10 cellular contexts compared by ENCODE assay signal in genomic region chr1:229440821-229441537, GRCh38. TPM values are rescaled to one million over a fixed set of nuclear protein-coding genes. Genes with fewer than 3 reads are reported as not detected.
DNase-seq lines count a peak whose midpoint lies in the region; ATAC-seq and TF ChIP-seq lines count a peak whose summit lies in the region.
"Had no signal": no experiment of that assay in that cellular context is flagged by ENCODE, and none has a peak within 500 bp of the region (broad histone marks: within the 10 kb centered on the region; RNA-seq: fewer than 3 reads in every experiment).

No MANE protein-coding gene starts in this region.

- H3K4me1 Mint-ChIP-seq in CD4-positive, alpha-beta memory T cell: peaks cover 0 to 1% (median 0%) of the 10 kb centered on the region in 4 donors
- H3K4me1 Mint-ChIP-seq: neural crest cell had no signal

- no peak overlapping the region for H3K4me3 Mint-ChIP-seq in CD4-positive, alpha-beta memory T cell
- H3K4me3 Mint-ChIP-seq: neural crest cell had no signal

- no peak overlapping the region for H3K27ac ChIP-seq in spleen
- no peak overlapping the region for H3K27ac ChIP-seq in CD4-positive, alpha-beta memory T cell (ENCODE audit: low read depth, low read length)

- peak; percentile 97 for ATAC-seq in GM18867 (IDR thresholded peaks at IDR 0.05; ENCODE audit: unreplicated experiment)
- peak; percentile 93 for ATAC-seq in HG02610 (IDR thresholded peaks at IDR 0.05; ENCODE audit: unreplicated experiment)
- peak; percentile 64 for ATAC-seq in SK-N-SH treated with all-trans-retinoic acid at 6 μM for 48 hours

- peaks cover 3% of the 10 kb centered on the region in 2 donors for H3K27me3 Mint-ChIP-seq in CD4-positive, alpha-beta memory T cell

- DNase-seq in kidney tubule cell (ENCODE audit: low spot score): peak; percentile 54
- DNase-seq in NCI-H2227 (lab: John Stamatoyannopoulos, UW; ENCODE audit: unreplicated experiment): no peak
- no peak for DNase-seq in NCI-H1694 treated with DMSO at 0.1 percent for 48 hours (lab: John Stamatoyannopoulos, UW)
- no peak for DNase-seq in spleen
- DNase-seq in CD4-positive, alpha-beta memory T cell: no peak

- no peaks in the 10 kb centered on the region for H3K4me1 ChIP-seq in spleen
- H3K4me1 ChIP-seq in CD4-positive, alpha-beta memory T cell (ENCODE audit: insufficient read depth, low read length): no peaks in the 10 kb centered on the region

- POLR2A ChIA-PET in CD4-positive, alpha-beta memory T cell (lab: Charles Lee; ENCODE audit: partially characterized antibody): no interaction called here

- TF ChIP-seq CTCF in spleen (IDR thresholded peaks at IDR 0.05 in 8 of 11, conservative IDR thresholded peaks at IDR 0.05 in 3 of 11): no peak

- peaks cover 0 to 3% (median 0%) of the 10 kb centered on the region in 8 donors for H3K9me3 Mint-ChIP-seq in CD4-positive, alpha-beta memory T cell
- H3K9me3 Mint-ChIP-seq: neural crest cell had no signal

- H3K36me3 ChIP-seq in spleen: peaks cover 2 to 76% (median 43%) of the 10 kb centered on the region in 6 donors
- peaks cover 12% of the 10 kb centered on the region for H3K36me3 ChIP-seq in CD4-positive, alpha-beta memory T cell (ENCODE audit: insufficient read depth, low read length)

- H3K27ac Mint-ChIP-seq in CD4-positive, alpha-beta memory T cell: peak overlapping the region in 2 of 7 donors; percentile 10

- WGBS in spleen, 5 donors: 69 to 78% (median 70%) methylated on average over 6 of the region's 6 CpGs

- peaks cover 0 to 6% (median 0%) of the 10 kb centered on the region in 7 donors for H3K27me3 ChIP-seq in spleen (replicated peaks in 1 of 7)
- H3K27me3 ChIP-seq in CD4-positive, alpha-beta memory T cell (ENCODE audit: insufficient read depth, low read length): peaks cover under 1% of the 10 kb centered on the region

- TF ChIP-seq POLR2A in spleen (IDR thresholded peaks at IDR 0.05): no peak

- no peaks in the 10 kb centered on the region for H3K9me3 ChIP-seq in spleen
- H3K9me3 ChIP-seq in CD4-positive, alpha-beta memory T cell (ENCODE audit: control insufficient read depth in 1 of 2, low read length in 2 of 2): no peaks in the 10 kb centered on the region

- intact Hi-C loops in spleen (cut with DNase I; ENCODE audit: low total_unique reads): no loop called here
- intact Hi-C loops in CD4-positive, alpha-beta memory T cell (cut with micrococcal nuclease): no loop called here

- no peak overlapping the region for H3K4me3 ChIP-seq in spleen
- H3K4me3 ChIP-seq in CD4-positive, alpha-beta memory T cell (ENCODE audit: low read length in 2 of 2): no peak overlapping the region

- CTCF ChIA-PET in CD4-positive, alpha-beta memory T cell (lab: Charles Lee; ENCODE audit: partially characterized antibody): interaction anchor here (1.5 to 2.5 kb wide), 3 partner anchors 11 to 186 kb away, joined by 3 to 9 read pairs (median 4); no protein-coding TSS in a partner anchor

- peaks cover 31 to 50% of the 10 kb centered on the region in 2 donors for H3K36me3 Mint-ChIP-seq in CD4-positive, alpha-beta memory T cell

TF ChIP-seq in SK-N-SH treated with all-trans-retinoic acid at 6 μM for 48 hours, 23 proteins besides CTCF, POLR2A, EP300 and RAD21:
- TF ChIP-seq GLIS3 (CRISPR knock-in tag; IDR thresholded peaks at IDR 0.05): no peak
TF ChIP-seq in SK-N-SH treated with all-trans-retinoic acid at 6 μM for 48 hours: peak in this region for 0.

RNA-seq across cellular contexts. Expression of gene ACTA1, which starts 7.1 kb away (rescaled TPM):
- under 1 TPM in 1 of 7 donors, not detected in 6; 0.66 TPM for total RNA-seq in spleen
- 1 to 10 TPM in 1 of 3 donors, under 1 TPM in 2; 0.61 to 5.0 (median 0.97) TPM for polyA plus RNA-seq in spleen
- total RNA-seq in CD4-positive, alpha-beta memory T cell: under 1 TPM in 1 of 2 experiments, not detected in 1; 0.29 TPM
- not detected for polyA plus RNA-seq in CD4-positive, alpha-beta memory T cell
- total RNA-seq: T-helper 2 cell treated with Interferon-gamma antibody and Interleukin-4, amounts not matched to agents 100 ng/mL and 5 ng/mL, for 36 hours had no signal
